Comparison of ENCODE assay signal across 24 cellular contexts in the genomic region with DNA sequence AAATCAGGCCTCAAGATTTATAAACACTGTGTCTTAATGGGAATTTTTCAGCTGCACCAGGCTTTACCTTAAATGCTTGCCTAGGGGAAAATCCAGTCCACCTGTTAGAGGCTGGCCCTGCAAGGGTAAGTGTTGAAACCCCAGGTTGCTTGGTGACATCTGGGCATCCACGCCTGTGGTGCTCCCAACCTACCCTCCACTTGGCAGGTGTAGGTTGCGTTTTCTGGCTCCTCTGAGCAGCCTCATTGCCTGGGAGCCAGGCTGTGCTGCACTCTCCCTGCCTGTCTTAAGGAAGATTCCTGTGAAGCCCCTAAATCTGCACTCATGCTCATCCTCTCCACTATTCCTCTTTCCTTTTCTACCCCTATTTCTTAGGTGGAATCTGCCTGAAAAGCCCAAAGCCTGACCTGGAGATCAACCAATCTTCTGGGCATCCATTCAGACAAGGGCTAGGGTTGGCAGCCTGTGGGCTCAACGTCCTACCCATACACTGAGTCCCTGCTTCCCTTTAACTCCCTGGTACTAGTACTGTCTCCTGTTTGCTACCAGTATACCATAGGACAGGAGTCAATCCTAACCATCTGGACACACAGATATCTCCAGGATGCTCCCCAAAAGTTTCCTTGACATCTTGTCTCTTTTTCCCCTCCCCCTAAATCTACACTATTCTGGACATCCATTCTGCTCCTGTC.
DNase-seq lines count a peak whose midpoint lies in the region; ATAC-seq, FAIRE-seq and TF ChIP-seq lines count a peak whose summit lies in the region.
"Had no signal": no experiment of that assay in that cellular context is flagged by ENCODE, and none has a peak within 500 bp of the region (broad histone marks: within the 10 kb centered on the region; RNA-seq: fewer than 3 reads in every experiment).

No MANE protein-coding gene starts in this region.

- no peaks in the 10 kb centered on the region for H3K27me3 ChIP-seq in heart left ventricle
- no peaks in the 10 kb centered on the region for H3K27me3 ChIP-seq in right cardiac atrium (ENCODE audit: control insufficient read depth, insufficient read depth)
- H3K27me3 ChIP-seq: BE2C, MG63, SJCRH30 had no signal

- peak overlapping the region; percentile 4 for H3K27ac Mint-ChIP-seq in T-helper 2 cell treated with Interferon-gamma antibody and Interleukin-4, amounts not matched to agents 5 μg/mL and 100 μg/mL, for 36 hours
- no peak overlapping the region for H3K27ac Mint-ChIP-seq in natural killer cell treated with Interleukin-12 subunit alpha and Interleukin-12 subunit beta and Interleukin-15 and Interleukin-18, amount 100 ng/mL, for 72 hours
- H3K27ac Mint-ChIP-seq: CD14-positive monocyte; CD8-positive, alpha-beta memory T cell had no signal

- no peaks in the 10 kb centered on the region for H3K9me3 Mint-ChIP-seq in T-helper 2 cell treated with Interferon-gamma antibody and Interleukin-4, amounts not matched to agents 5 μg/mL and 100 μg/mL, for 36 hours
- H3K9me3 Mint-ChIP-seq in natural killer cell treated with Interleukin-12 subunit alpha and Interleukin-12 subunit beta and Interleukin-15 and Interleukin-18, amount 100 ng/mL, for 72 hours: peaks cover 8% of the 10 kb centered on the region

- intact Hi-C loops in heart left ventricle (cut with DNase I) (loop anchor here in 1 of 10 donors (5.0 kb wide), 1 partner anchor 37 kb away; no protein-coding TSS in a partner anchor), right cardiac atrium (cut with DNase I) (no loop called here)

- no peaks in the 10 kb centered on the region for H3K4me1 Mint-ChIP-seq in T-helper 2 cell treated with Interferon-gamma antibody and Interleukin-4, amounts not matched to agents 5 μg/mL and 100 μg/mL, for 36 hours (ENCODE audit: low read depth)
- no peaks in the 10 kb centered on the region for H3K4me1 Mint-ChIP-seq in natural killer cell treated with Interleukin-12 subunit alpha and Interleukin-12 subunit beta and Interleukin-15 and Interleukin-18, amount 100 ng/mL, for 72 hours (ENCODE audit: low read depth in 2 of 2)
- H3K4me1 Mint-ChIP-seq: CD14-positive monocyte; CD8-positive, alpha-beta memory T cell had no signal

- H3K36me3 Mint-ChIP-seq in T-helper 2 cell treated with Interferon-gamma antibody and Interleukin-4, amounts not matched to agents 5 μg/mL and 100 μg/mL, for 36 hours (ENCODE audit: low read depth): no peaks in the 10 kb centered on the region
- no peaks in the 10 kb centered on the region for H3K36me3 Mint-ChIP-seq in natural killer cell treated with Interleukin-12 subunit alpha and Interleukin-12 subunit beta and Interleukin-15 and Interleukin-18, amount 100 ng/mL, for 72 hours
- H3K36me3 Mint-ChIP-seq: CD14-positive monocyte; CD8-positive, alpha-beta memory T cell had no signal

- H3K9me3 ChIP-seq in heart left ventricle: no peaks in the 10 kb centered on the region
- H3K9me3 ChIP-seq in right cardiac atrium (ENCODE audit: control insufficient read depth, low read length): no peaks in the 10 kb centered on the region
- H3K9me3 ChIP-seq: BE2C, MG63, SJCRH30 had no signal

- H3K27ac ChIP-seq in heart left ventricle (peak overlapping the region in 8 of 12 donors; percentile 37 to 72 (median 56)), right cardiac atrium (ENCODE audit: low read length) (peak overlapping the region; percentile 75)
- H3K27ac ChIP-seq: SJCRH30 had no signal

- no peaks in the 10 kb centered on the region for H3K27me3 Mint-ChIP-seq in T-helper 2 cell treated with Interferon-gamma antibody and Interleukin-4, amounts not matched to agents 5 μg/mL and 100 μg/mL, for 36 hours (ENCODE audit: low read depth)
- peaks cover 0 to 3% of the 10 kb centered on the region in 2 donors for H3K27me3 Mint-ChIP-seq in natural killer cell treated with Interleukin-12 subunit alpha and Interleukin-12 subunit beta and Interleukin-15 and Interleukin-18, amount 100 ng/mL, for 72 hours

- peak in 3 of 4 donors; percentile 31 to 54 (median 54) for ATAC-seq in heart left ventricle
- ATAC-seq in right cardiac atrium: peak in 1 of 2 donors; percentile 38
- no peak for ATAC-seq in natural killer cell treated with Interleukin-12 subunit alpha and Interleukin-12 subunit beta and Interleukin-15 and Interleukin-18, amount 100 ng/mL, for 72 hours
- ATAC-seq: HCT116, SK-N-SH treated with all-trans-retinoic acid at 6 μM for 48 hours had no signal

- H3K4me3 ChIP-seq in heart left ventricle (no peak overlapping the region), right cardiac atrium (ENCODE audit: low read length) (no peak overlapping the region)
- H3K4me3 ChIP-seq: MG63, SJCRH30 had no signal

- no peak overlapping the region for H3K4me3 Mint-ChIP-seq in T-helper 2 cell treated with Interferon-gamma antibody and Interleukin-4, amounts not matched to agents 5 μg/mL and 100 μg/mL, for 36 hours
- H3K4me3 Mint-ChIP-seq in natural killer cell treated with Interleukin-12 subunit alpha and Interleukin-12 subunit beta and Interleukin-15 and Interleukin-18, amount 100 ng/mL, for 72 hours: no peak overlapping the region
- H3K4me3 Mint-ChIP-seq: CD14-positive monocyte; CD8-positive, alpha-beta memory T cell had no signal

- TF ChIP-seq CTCF in heart left ventricle (IDR thresholded peaks at IDR 0.05): no peak

- WGBS in heart left ventricle, 4 donors: 46 to 58% (median 48%) methylated on average over 3 of the region's 3 CpGs
- WGBS in right cardiac atrium: 65% methylated on average over 3 of the region's 3 CpGs

- TF ChIP-seq POLR2A in heart left ventricle (IDR thresholded peaks at IDR 0.05): no peak

- H3K4me1 ChIP-seq in heart left ventricle (peaks cover 0 to 81% (median 21%) of the 10 kb centered on the region in 12 donors), right cardiac atrium (ENCODE audit: control insufficient read depth, insufficient read depth, low read length) (peaks cover 13% of the 10 kb centered on the region)
- H3K4me1 ChIP-seq: BE2C, SJCRH30 had no signal

- DNase-seq in T-helper 2 cell treated with Interferon-gamma antibody and Interleukin-4, amounts not matched to agents 5 μg/mL and 100 μg/mL, for 36 hours (ENCODE audit: low spot score): no peak
- no peak for DNase-seq in T-helper 2 cell
- no peak for DNase-seq in heart left ventricle
- DNase-seq in right cardiac atrium: no peak
- no peak for DNase-seq in urothelium cell line (ENCODE audit: low spot score)
- no peak for DNase-seq in natural killer cell treated with Interleukin-12 subunit alpha and Interleukin-12 subunit beta and Interleukin-15 and Interleukin-18, amount 100 ng/mL, for 72 hours (ENCODE audit: low spot score)
- DNase-seq in NCI-H446 treated with DMSO at 0.1 percent for 48 hours (lab: John Stamatoyannopoulos, UW): no peak
- no peak for DNase-seq in stimulated activated naive CD4-positive, alpha-beta T cell treated with Interleukin-2 at 50 U/mL for 16 hours (lab: John Stamatoyannopoulos, UW)
- DNase-seq: 8988T; ACHN; BE2C; CD8-positive, alpha-beta memory T cell; DMS153; DND-41; IMR-90; KG1; MG63; NCI-H2029; NCI-H526 treated with DMSO at 0.1 percent for 48 hours; SJCRH30 had no signal

- H3K36me3 ChIP-seq in heart left ventricle: no peaks in the 10 kb centered on the region
- H3K36me3 ChIP-seq: BE2C, MG63, SJCRH30 had no signal

- FAIRE-seq in urothelium cell line (lab: Jason Lieb, UNC): peak; percentile 95
- FAIRE-seq: RCC 7860 had no signal

Comparison
In these comparisons a context has a peak if more than half of its experiments do, and no peak if none do; other contexts are left out.
1. ATAC-seq: peak in heart left ventricle (3 of 4); none in natural killer cell treated with Interleukin-12 subunit alpha and Interleukin-12 subunit beta and Interleukin-15 and Interleukin-18, amount 100 ng/mL, for 72 hours (0 of 2).